20 cellular contexts compared by ENCODE assay signal in the genomic region with DNA sequence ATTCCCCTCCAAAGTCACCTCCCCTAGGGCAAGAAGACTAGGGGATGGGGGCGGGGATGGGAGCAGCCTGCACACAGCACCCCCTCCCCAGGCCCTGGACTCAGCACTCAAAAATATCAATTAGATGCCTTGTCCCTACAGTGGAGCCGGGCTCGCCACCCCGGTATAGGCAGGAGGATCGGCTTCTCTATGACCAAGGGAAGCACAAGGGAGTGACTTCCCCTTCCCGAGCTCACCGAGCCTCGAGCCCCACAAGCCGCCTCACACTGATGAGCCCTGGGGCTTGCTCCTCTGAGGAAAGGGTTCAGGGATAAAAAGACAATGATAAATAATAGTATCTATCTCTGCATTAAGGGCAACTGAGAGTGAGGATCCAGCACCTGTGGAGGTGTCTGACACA. TPM values are rescaled to one million over a fixed set of nuclear protein-coding genes. Genes with fewer than 3 reads are reported as not detected.
DNase-seq lines count a peak whose midpoint lies in the region; ATAC-seq and TF ChIP-seq lines count a peak whose summit lies in the region.
"Had no signal": no experiment of that assay in that cellular context is flagged by ENCODE, and none has a peak within 500 bp of the region (broad histone marks: within the 10 kb centered on the region; RNA-seq: fewer than 3 reads in every experiment).

No MANE protein-coding gene starts in this region.

- no peak for TF ChIP-seq EP300 in upper lobe of left lung (IDR thresholded peaks at IDR 0.05)

- peaks cover 100% of the 10 kb centered on the region for H3K4me1 Mint-ChIP-seq in activated T-cell treated with anti-CD3 and anti-CD28 coated beads, Interleukin-2, amount 50 U/mL, for 24 hours (ENCODE audit: low read depth)
- H3K4me1 Mint-ChIP-seq in glutamatergic neuron (ENCODE audit: low read depth, unreplicated experiment), result peaks cover 78% of the 10 kb centered on the region
- H3K4me1 Mint-ChIP-seq in stimulated activated naive B cell treated with anti-CD40 and anti-IgM and Interleukin-4, amounts not matched to agents 10 μg/mL and 1 μg/mL and 100 μg/mL, for 72 hours, result peaks cover 74 to 100% of the 10 kb centered on the region in 2 donors

- H2AFZ ChIP-seq in KMS-11 (ENCODE audit: low read depth), result no peak overlapping the region

- H3K4me2 ChIP-seq in KMS-11, result peak overlapping the region; percentile 37
- H3K4me2 ChIP-seq: A549 had no signal

- WGBS in upper lobe of left lung, 2 donors, result 71 to 78% methylated on average over 7 to 9 of the region's 9 CpGs

- no peaks in the 10 kb centered on the region for H3K27me3 Mint-ChIP-seq in activated T-cell treated with anti-CD3 and anti-CD28 coated beads, Interleukin-2, amount 50 U/mL, for 24 hours
- peaks cover 26% of the 10 kb centered on the region for H3K27me3 Mint-ChIP-seq in glutamatergic neuron (ENCODE audit: unreplicated experiment)
- no peaks in the 10 kb centered on the region for H3K27me3 Mint-ChIP-seq in stimulated activated naive B cell treated with anti-CD40 and anti-IgM and Interleukin-4, amounts not matched to agents 10 μg/mL and 1 μg/mL and 100 μg/mL, for 72 hours
- H3K27me3 Mint-ChIP-seq: activated naive CD4-positive, alpha-beta T cell treated with anti-CD3 and anti-CD28 coated beads, Interleukin-2, amount 10 ng/mL, durations not matched to agents 7 days and 5 days; naive thymus-derived CD8-positive, alpha-beta T cell had no signal

- peak overlapping the region; percentile 99 for H3K27ac ChIP-seq in KMS-11
- peak overlapping the region in 1 of 4 donors; percentile 11 for H3K27ac ChIP-seq in upper lobe of left lung
- H3K27ac ChIP-seq: A549, C4-2B, stomach, uterus had no signal

- H3K4me3 ChIP-seq in KMS-11 (IDR thresholded peaks at IDR 0.05; ENCODE audit: insufficient read depth, low read depth, low read length) (no peak overlapping the region), upper lobe of left lung (no peak overlapping the region)
- H3K4me3 ChIP-seq: A549, stomach, uterus had no signal

- no peak overlapping the region for H3K4me3 Mint-ChIP-seq in activated T-cell treated with anti-CD3 and anti-CD28 coated beads, Interleukin-2, amount 50 U/mL, for 24 hours
- peak overlapping the region; percentile 55 for H3K4me3 Mint-ChIP-seq in glutamatergic neuron (ENCODE audit: unreplicated experiment)
- H3K4me3 Mint-ChIP-seq in stimulated activated naive B cell treated with anti-CD40 and anti-IgM and Interleukin-4, amounts not matched to agents 10 μg/mL and 1 μg/mL and 100 μg/mL, for 72 hours, result peak overlapping the region in 1 of 2 donors; percentile 44
- H3K4me3 Mint-ChIP-seq: activated naive CD4-positive, alpha-beta T cell treated with anti-CD3 and anti-CD28 coated beads, Interleukin-2, amount 10 ng/mL, durations not matched to agents 7 days and 5 days; naive thymus-derived CD8-positive, alpha-beta T cell had no signal

- H3K27me3 ChIP-seq in KMS-11 (ENCODE audit: insufficient read depth, low read depth) (no peaks in the 10 kb centered on the region), upper lobe of left lung (no peaks in the 10 kb centered on the region)
- H3K27me3 ChIP-seq: stomach, uterus had no signal

- peaks cover 46% of the 10 kb centered on the region for H3K4me1 ChIP-seq in KMS-11 (ENCODE audit: low read depth, poor library complexity, severe bottlenecking)
- H3K4me1 ChIP-seq in upper lobe of left lung, result peaks cover 24 to 85% (median 49%) of the 10 kb centered on the region in 4 donors

- no peak for DNase-seq in activated T-cell treated with anti-CD3 and anti-CD28 coated beads, Interleukin-2, amount 50 U/mL, for 24 hours
- DNase-seq in activated T-cell treated with anti-CD3 and anti-CD28 coated beads, Interleukin-2, amount 50 U/mL, for 1 hour, result no peak
- DNase-seq in glutamatergic neuron, result no peak
- no peak for DNase-seq in stimulated activated naive B cell treated with anti-CD40 and anti-IgM and Interleukin-4, amounts not matched to agents 10 μg/mL and 1 μg/mL and 100 μg/mL, for 72 hours
- no peak for DNase-seq in OCI-M2 (lab: John Stamatoyannopoulos, UW; ENCODE audit: unreplicated experiment)
- DNase-seq in upper lobe of left lung, result no peak
- DNase-seq: activated naive CD4-positive, alpha-beta T cell treated with anti-CD3 and anti-CD28 coated beads, Interleukin-2, amount 10 ng/mL, durations not matched to agents 7 days and 5 days; DMS79 treated with DMSO at 0.1 percent for 48 hours; mammary epithelial cell; naive thymus-derived CD8-positive, alpha-beta T cell; NCI-H1092; NCI-H2029 treated with DMSO at 0.1 percent for 48 hours; NCI-H446 treated with DMSO at 0.1 percent for 48 hours; stimulated activated CD4-positive, alpha-beta T cell treated with anti-CD3 and anti-CD28 coated beads, Interleukin-1b, Interleukin-23, amount 100 ng/mL, for 48 hours; stomach; uterus had no signal

- H3K79me2 ChIP-seq in KMS-11 (ENCODE audit: insufficient read depth, low read depth), result peaks cover 88% of the 10 kb centered on the region

- H4K20me1 ChIP-seq in KMS-11 (ENCODE audit: insufficient read depth), result no peaks in the 10 kb centered on the region

- H3K27ac Mint-ChIP-seq in activated T-cell treated with anti-CD3 and anti-CD28 coated beads, Interleukin-2, amount 50 U/mL, for 24 hours, result peak overlapping the region; percentile 82
- H3K27ac Mint-ChIP-seq in glutamatergic neuron (ENCODE audit: unreplicated experiment), result peak overlapping the region; percentile 80
- peak overlapping the region; percentile 80 for H3K27ac Mint-ChIP-seq in stimulated activated naive B cell treated with anti-CD40 and anti-IgM and Interleukin-4, amounts not matched to agents 10 μg/mL and 1 μg/mL and 100 μg/mL, for 72 hours
- H3K27ac Mint-ChIP-seq: activated naive CD4-positive, alpha-beta T cell treated with anti-CD3 and anti-CD28 coated beads, Interleukin-2, amount 10 ng/mL, durations not matched to agents 7 days and 5 days had no signal

- TF ChIP-seq POLR2A in GM18505 (IDR thresholded peaks at IDR 0.05; ENCODE audit: borderline replicate concordance, extremely low read depth, insufficient read depth, insufficient read length), result no peak
- no peak for TF ChIP-seq POLR2A in upper lobe of left lung (IDR thresholded peaks at IDR 0.05)

- peak overlapping the region; percentile 69 for H3K9ac ChIP-seq in KMS-11

- H3K36me3 Mint-ChIP-seq in activated T-cell treated with anti-CD3 and anti-CD28 coated beads, Interleukin-2, amount 50 U/mL, for 24 hours (ENCODE audit: low read depth), result peaks cover 35% of the 10 kb centered on the region
- peaks cover 5% of the 10 kb centered on the region for H3K36me3 Mint-ChIP-seq in glutamatergic neuron (ENCODE audit: unreplicated experiment)
- peaks cover 27 to 35% of the 10 kb centered on the region in 2 donors for H3K36me3 Mint-ChIP-seq in stimulated activated naive B cell treated with anti-CD40 and anti-IgM and Interleukin-4, amounts not matched to agents 10 μg/mL and 1 μg/mL and 100 μg/mL, for 72 hours

- no peak for ATAC-seq in stimulated activated naive B cell treated with anti-CD40 and anti-IgM and Interleukin-4, amounts not matched to agents 10 μg/mL and 1 μg/mL and 100 μg/mL, for 72 hours (replicated peaks)
- ATAC-seq in GM18505 (IDR thresholded peaks at IDR 0.05; ENCODE audit: unreplicated experiment) (no peak), upper lobe of left lung (ENCODE audit: low FRiP score in 2 of 2) (no peak)
- ATAC-seq: A549; naive thymus-derived CD8-positive, alpha-beta T cell had no signal

- H3K36me3 ChIP-seq in KMS-11 (ENCODE audit: insufficient read depth), result no peaks in the 10 kb centered on the region
- H3K36me3 ChIP-seq in upper lobe of left lung, result no peaks in the 10 kb centered on the region
- H3K36me3 ChIP-seq: stomach, uterus had no signal

- no peaks in the 10 kb centered on the region for H3K9me3 Mint-ChIP-seq in activated T-cell treated with anti-CD3 and anti-CD28 coated beads, Interleukin-2, amount 50 U/mL, for 24 hours
- peaks cover 34% of the 10 kb centered on the region for H3K9me3 Mint-ChIP-seq in glutamatergic neuron (ENCODE audit: unreplicated experiment)
- H3K9me3 Mint-ChIP-seq in stimulated activated naive B cell treated with anti-CD40 and anti-IgM and Interleukin-4, amounts not matched to agents 10 μg/mL and 1 μg/mL and 100 μg/mL, for 72 hours, result peaks cover 0 to 4% of the 10 kb centered on the region in 2 donors
- H3K9me3 Mint-ChIP-seq: activated naive CD4-positive, alpha-beta T cell treated with anti-CD3 and anti-CD28 coated beads, Interleukin-2, amount 10 ng/mL, durations not matched to agents 7 days and 5 days; naive thymus-derived CD8-positive, alpha-beta T cell had no signal

- no peaks in the 10 kb centered on the region for H3K9me3 ChIP-seq in upper lobe of left lung
- H3K9me3 ChIP-seq: A549, stomach, uterus had no signal

- TF ChIP-seq CTCF in KMS-11 (conservative IDR thresholded peaks at IDR 0.05; ENCODE audit: low read depth, low read length), result no peak
- no peak for TF ChIP-seq CTCF in glutamatergic neuron (IDR thresholded peaks at IDR 0.05; ENCODE audit: partially characterized antibody, unreplicated experiment)
- TF ChIP-seq CTCF in upper lobe of left lung (IDR thresholded peaks at IDR 0.05), result no peak

RNA-seq across cellular contexts. Expression of a gene that starts 51.5 kb away (rescaled TPM):
- total RNA-seq in glutamatergic neuron (ENCODE audit: unreplicated experiment) (188 TPM), upper lobe of left lung (10 to 100 TPM; 51.3 to 89.8 (median 78.6) TPM)
